Comparison of ENCODE assay signal across 16 cellular contexts in the genomic region with DNA sequence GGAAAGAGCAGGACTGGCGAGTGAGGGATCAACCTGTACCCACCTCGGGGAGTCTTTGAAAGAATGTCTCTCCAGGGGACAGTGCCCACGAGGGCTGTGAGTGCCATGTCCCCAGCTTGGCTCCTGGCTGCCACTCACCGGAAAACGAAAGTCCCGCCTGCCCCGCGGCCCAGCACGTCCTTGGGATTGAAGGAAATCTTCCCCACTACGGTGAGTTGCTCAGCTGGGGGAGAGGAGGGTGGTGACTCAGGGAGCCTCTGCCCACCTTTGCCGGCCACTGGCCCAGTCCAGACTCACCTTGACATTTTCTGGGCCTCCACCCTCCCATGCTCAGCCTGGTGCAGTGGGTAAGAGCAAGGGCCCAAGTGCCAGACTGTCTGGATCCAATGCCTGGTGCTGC.
"Had no signal": no experiment of that assay in that cellular context is flagged by ENCODE, and none has a peak within 500 bp of the region (broad histone marks: within the 10 kb centered on the region; RNA-seq: fewer than 3 reads in every experiment).

No MANE protein-coding gene starts in this region.

- H3K4me3 ChIP-seq: body of pancreas had no signal

- H3K9me3 ChIP-seq: body of pancreas, esophagus muscularis mucosa, gastroesophageal sphincter, heart left ventricle, left ventricle myocardium inferior, tibial artery had no signal

- H3K27me3 ChIP-seq: body of pancreas, tibial artery had no signal

- H3K27ac ChIP-seq: body of pancreas, esophagus muscularis mucosa, gastroesophageal sphincter, heart left ventricle, left ventricle myocardium inferior, tibial artery had no signal

- DNase-seq: activated CD4-positive, alpha-beta memory T cell treated with anti-CD3 and anti-CD28 coated beads, Interleukin-2, amount 10 ng/mL, durations not matched to agents 7 days and 5 days; activated CD4-positive, alpha-beta T cell treated with anti-CD3 and anti-CD28 coated beads for 36 hours; activated CD8-positive, alpha-beta memory T cell treated with anti-CD3 and anti-CD28 coated beads, Interleukin-2, amount 10 ng/mL, durations not matched to agents 7 days and 5 days; body of pancreas; dermis blood vessel endothelial cell; effector memory CD4-positive, alpha-beta T cell; heart left ventricle; immature natural killer cell; kidney glomerular epithelial cell; left ventricle myocardium inferior; mammary epithelial cell; stimulated activated CD4-positive, alpha-beta T cell treated with anti-CD3 and anti-CD28 coated beads, Interleukin-2, amount 100 ng/mL, for 24 hours; stimulated activated naive CD8-positive, alpha-beta T cell treated with anti-CD3 and anti-CD28 coated beads, Interleukin-15, Interleukin-2, amounts not matched to agents 100 U/mL and 50 U/mL, for 24 hours; tibial artery had no signal

- H3K4me1 ChIP-seq: body of pancreas had no signal
